21 cellular contexts compared by ENCODE assay signal in genomic region chr2:133657591-133657990, GRCh38.
DNase-seq lines count a peak whose midpoint lies in the region; ATAC-seq, FAIRE-seq and TF ChIP-seq lines count a peak whose summit lies in the region.
"Had no signal": no experiment of that assay in that cellular context is flagged by ENCODE, and none has a peak within 500 bp of the region (broad histone marks: within the 10 kb centered on the region; RNA-seq: fewer than 3 reads in every experiment).

No MANE protein-coding gene starts in this region.

- H3K9me3 ChIP-seq in astrocyte (ENCODE audit: insufficient read depth, low read depth, low read length): no peaks in the 10 kb centered on the region
- H3K9me3 ChIP-seq in esophagus muscularis mucosa: no peaks in the 10 kb centered on the region
- H3K9me3 ChIP-seq in heart right ventricle: no peaks in the 10 kb centered on the region
- H3K9me3 ChIP-seq: left ventricle myocardium inferior, right lobe of liver had no signal

- H3K4me1 ChIP-seq in astrocyte (ENCODE audit: insufficient read depth, low read length) (peaks cover 20% of the 10 kb centered on the region), esophagus muscularis mucosa (peaks cover 5 to 9% (median 7%) of the 10 kb centered on the region in 4 donors), heart right ventricle (peaks cover 0 to 7% (median 0%) of the 10 kb centered on the region in 9 donors)
- H3K4me1 ChIP-seq: right lobe of liver had no signal

- H3K4me1 Mint-ChIP-seq in astrocyte (ENCODE audit: low read depth, unreplicated experiment): peaks cover 19% of the 10 kb centered on the region
- H3K4me1 Mint-ChIP-seq: CD8-positive, alpha-beta memory T cell had no signal

- TF ChIP-seq POLR2A in esophagus muscularis mucosa (IDR thresholded peaks at IDR 0.05; ENCODE audit: low read depth): no peak

- no peaks in the 10 kb centered on the region for H4K20me1 ChIP-seq in astrocyte (ENCODE audit: insufficient read depth, low read length)

- ATAC-seq in heart right ventricle: no peak
- ATAC-seq: right lobe of liver, Right ventricle myocardium inferior had no signal

- H2AFZ ChIP-seq in astrocyte (ENCODE audit: low read depth, low read length): peak overlapping the region; percentile 36

- no peaks in the 10 kb centered on the region for H3K27me3 Mint-ChIP-seq in astrocyte (ENCODE audit: low read depth, unreplicated experiment)
- H3K27me3 Mint-ChIP-seq: CD8-positive, alpha-beta memory T cell had no signal

- intact Hi-C loops in esophagus muscularis mucosa (cut with DNase I) (loop anchor here (10.0 kb wide), 1 partner anchor 117 kb away; no protein-coding TSS in a partner anchor), heart right ventricle (cut with DNase I) (no loop called here)

- H3K36me3 ChIP-seq in astrocyte (ENCODE audit: insufficient read depth, low read length) (no peaks in the 10 kb centered on the region), esophagus muscularis mucosa (no peaks in the 10 kb centered on the region), heart right ventricle (no peaks in the 10 kb centered on the region)
- H3K36me3 ChIP-seq: left ventricle myocardium inferior, right lobe of liver had no signal

- peak; percentile 9 for FAIRE-seq in astrocyte (lab: Jason Lieb, UNC)
- FAIRE-seq: frontal cortex had no signal

- TF ChIP-seq CTCF in astrocyte (IDR thresholded peaks at IDR 0.05; ENCODE audit: insufficient read depth, low read depth, low read length) (no peak), esophagus muscularis mucosa (IDR thresholded peaks at IDR 0.05) (no peak), heart right ventricle (IDR thresholded peaks at IDR 0.05) (no peak)

- peaks cover 4% of the 10 kb centered on the region for H3K9me3 Mint-ChIP-seq in astrocyte (ENCODE audit: unreplicated experiment)

- 83% methylated on average over 6 of the region's 6 CpGs for WGBS in esophagus muscularis mucosa
- 85 to 92% methylated on average over 6 of the region's 6 CpGs for WGBS in heart right ventricle, 2 donors

- peak overlapping the region; percentile 73 for H3K9ac ChIP-seq in astrocyte (ENCODE audit: low read length)

- H3K4me3 ChIP-seq in astrocyte (ENCODE audit: insufficient read depth, low read depth, low read length): peak overlapping the region; percentile 27
- no peak overlapping the region for H3K4me3 ChIP-seq in esophagus muscularis mucosa
- no peak overlapping the region for H3K4me3 ChIP-seq in heart right ventricle
- H3K4me3 ChIP-seq: left ventricle myocardium inferior, right lobe of liver had no signal

- peak overlapping the region; percentile 97 for H3K27ac ChIP-seq in astrocyte (ENCODE audit: low read depth, low read length)
- no peak overlapping the region for H3K27ac ChIP-seq in esophagus muscularis mucosa (replicated peaks in 1 of 4)
- no peak overlapping the region for H3K27ac ChIP-seq in heart right ventricle
- H3K27ac ChIP-seq: left ventricle myocardium inferior, right lobe of liver had no signal

- DNase-seq in H4 (ENCODE audit: low spot score): peak; percentile 21
- DNase-seq in astrocyte (ENCODE audit: low read depth): peak; percentile 90
- peak; percentile 91 for DNase-seq in glomerular visceral epithelial cell (ENCODE audit: extremely low spot score)
- peak; percentile 82 for DNase-seq in renal cortical epithelial cell (ENCODE audit: low read depth)
- no peak for DNase-seq in esophagus muscularis mucosa (ENCODE audit: extremely low spot score)
- DNase-seq in heart right ventricle: no peak
- no peak for DNase-seq in stimulated activated CD4-positive, alpha-beta T cell treated with anti-CD3 and anti-CD28 coated beads, Interleukin-4, amount 100 ng/mL, for 24 hours
- no peak for DNase-seq in NOMO-1 (lab: John Stamatoyannopoulos, UW; ENCODE audit: unreplicated experiment in 2 of 2)
- DNase-seq: activated naive CD4-positive, alpha-beta T cell treated with Interleukin-2 at 50 U/mL for 16 hours; anterior cingulate cortex; CD8-positive, alpha-beta memory T cell; cortex of kidney; DND-41; left ventricle myocardium inferior; NCI-H1105 treated with DMSO at 0.1 percent for 48 hours; NCI-H510A treated with DMSO at 0.1 percent for 48 hours; nucleus accumbens; right lobe of liver; stimulated activated naive CD4-positive, alpha-beta T cell had no signal

- H3K4me2 ChIP-seq in astrocyte (ENCODE audit: low read length): peak overlapping the region; percentile 72

- H3K79me2 ChIP-seq in astrocyte (ENCODE audit: insufficient read depth, low read length): no peaks in the 10 kb centered on the region

- H3K27ac Mint-ChIP-seq in astrocyte (ENCODE audit: unreplicated experiment): peak overlapping the region; percentile 89
- H3K27ac Mint-ChIP-seq: CD8-positive, alpha-beta memory T cell had no signal

- H3K27me3 ChIP-seq in astrocyte (ENCODE audit: insufficient read depth, low read length) (no peaks in the 10 kb centered on the region), esophagus muscularis mucosa (no peaks in the 10 kb centered on the region), heart right ventricle (no peaks in the 10 kb centered on the region)
- H3K27me3 ChIP-seq: right lobe of liver had no signal

- TF ChIP-seq EP300 in esophagus muscularis mucosa (IDR thresholded peaks at IDR 0.05): no peak

- no peak overlapping the region for H3K4me3 Mint-ChIP-seq in astrocyte (ENCODE audit: unreplicated experiment)
- H3K4me3 Mint-ChIP-seq: CD8-positive, alpha-beta memory T cell had no signal

- no peaks in the 10 kb centered on the region for H3K36me3 Mint-ChIP-seq in astrocyte (ENCODE audit: low read depth, unreplicated experiment)
- H3K36me3 Mint-ChIP-seq: CD8-positive, alpha-beta memory T cell had no signal

Comparison
In these comparisons a context has a peak if more than half of its experiments do, and no peak if none do; other contexts are left out.
1. DNase-seq: peak in H4 (single experiment), astrocyte (single experiment), glomerular visceral epithelial cell (single experiment) and renal cortical epithelial cell (single experiment); none in esophagus muscularis mucosa (single experiment), heart right ventricle (0 of 2), stimulated activated CD4-positive, alpha-beta T cell treated with anti-CD3 and anti-CD28 coated beads, Interleukin-4, amount 100 ng/mL, for 24 hours (single experiment) and NOMO-1 (0 of 2).